1 cellular context compared by ENCODE assay signal in genomic region chr19:37313335-37313627, GRCh38.
TF ChIP-seq lines count a peak whose summit lies in the region.

No MANE protein-coding gene starts in this region.

TF ChIP-seq in IMR-90, 13 proteins besides CTCF, POLR2A, EP300 and RAD21 (continued from another document):
- TF ChIP-seq, protein P1, sequence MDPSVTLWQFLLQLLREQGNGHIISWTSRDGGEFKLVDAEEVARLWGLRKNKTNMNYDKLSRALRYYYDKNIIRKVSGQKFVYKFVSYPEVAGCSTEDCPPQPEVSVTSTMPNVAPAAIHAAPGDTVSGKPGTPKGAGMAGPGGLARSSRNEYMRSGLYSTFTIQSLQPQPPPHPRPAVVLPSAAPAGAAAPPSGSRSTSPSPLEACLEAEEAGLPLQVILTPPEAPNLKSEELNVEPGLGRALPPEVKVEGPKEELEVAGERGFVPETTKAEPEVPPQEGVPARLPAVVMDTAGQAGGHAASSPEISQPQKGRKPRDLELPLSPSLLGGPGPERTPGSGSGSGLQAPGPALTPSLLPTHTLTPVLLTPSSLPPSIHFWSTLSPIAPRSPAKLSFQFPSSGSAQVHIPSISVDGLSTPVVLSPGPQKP (IDR thresholded peaks at IDR 0.05; ENCODE audit: borderline replicate concordance, low read depth, low read length): no peak
